Comparison of ENCODE assay signal across 8 cellular contexts in genomic region chr14:38989917-38990546, GRCh38.
DNase-seq lines count a peak whose midpoint lies in the region; ATAC-seq, FAIRE-seq and TF ChIP-seq lines count a peak whose summit lies in the region.

No MANE protein-coding gene starts in this region.

- no peak overlapping the region for H3K4me3 ChIP-seq in K562

- H3K27me3 ChIP-seq in K562 (ENCODE audit: control insufficient read depth in 2 of 2, insufficient read depth in 2 of 2, low read length in 2 of 2) = no peaks in the 10 kb centered on the region

- ATAC-seq in GM18499 (IDR thresholded peaks at IDR 0.05; ENCODE audit: insufficient read depth, unreplicated experiment) = peak; percentile 92
- peak; percentile 93 for ATAC-seq in GM21360 (IDR thresholded peaks at IDR 0.05; ENCODE audit: unreplicated experiment)
- peak; percentile 90 for ATAC-seq in HG03342 (IDR thresholded peaks at IDR 0.05; ENCODE audit: unreplicated experiment)
- 0 out of 3 replicates have a peak, but pooled peaks have one; percentile 32 for ATAC-seq in K562

- no peak overlapping the region for H3K9ac ChIP-seq in K562 (ENCODE audit: insufficient read depth in 1 of 2, low read depth in 2 of 2, low read length in 2 of 2)

- H3K9me3 ChIP-seq in K562 (replicated peaks; ENCODE audit: control insufficient read depth, insufficient read depth, low read depth, low read length) = no peaks in the 10 kb centered on the region

- H4K20me1 ChIP-seq in K562 (replicated peaks; ENCODE audit: control insufficient read depth, insufficient read depth, low read length) = no peaks in the 10 kb centered on the region

- intact Hi-C loops in K562 (cut with micrococcal nuclease) = no loop called here

- BruUV-seq in K562 (replicated peaks; lab: Mats Ljungman, UMichigan) = no TSS peak

- in situ Hi-C loops in K562 (cut with MboI) = no loop called here

- no peak for TF ChIP-seq CTCF in K562 (IDR thresholded peaks at IDR 0.05 in 2 of 3, conservative IDR thresholded peaks at IDR 0.05 in 1 of 3; ENCODE audit: insufficient read depth in 2 of 3, low read depth in 1 of 3, low read length in 3 of 3)

- H2AFZ ChIP-seq in K562 (ENCODE audit: low read depth, low read length) = no peak overlapping the region

- no peaks in the 10 kb centered on the region for H3K4me1 ChIP-seq in K562 (replicated peaks in 1 of 2; ENCODE audit: control insufficient read depth in 2 of 2, insufficient read depth in 2 of 2, low read length in 2 of 2)

- TF ChIP-seq RAD21 in K562 (CRISPR knock-in tag; conservative IDR thresholded peaks at IDR 0.05 in 1 of 2, IDR thresholded peaks at IDR 0.05 in 1 of 2) = no peak

- TF ChIP-seq POLR2A in K562 (conservative IDR thresholded peaks at IDR 0.05) = no peak

- no peak for FAIRE-seq in K562 (lab: Jason Lieb, UNC)

- H3K36me3 ChIP-seq in K562 (ENCODE audit: control insufficient read depth, insufficient read depth, low read length) = no peaks in the 10 kb centered on the region

- H3K79me2 ChIP-seq in K562 (ENCODE audit: control insufficient read depth, insufficient read depth, low read length) = no peaks in the 10 kb centered on the region

- 0% methylated on average over 2 of the region's 2 CpGs for WGBS in K562 (ENCODE audit: insufficient coverage, low coverage, missing lambda C conversion rate)

- CTCF ChIA-PET in K562 (lab: Yijun Ruan, JAX; ENCODE audit: low intra/inter-chr PET ratio) = no interaction called here

- POLR2A ChIA-PET in K562 (lab: Yijun Ruan, JAX) = no interaction called here

- TF ChIP-seq EP300 in K562 (IDR thresholded peaks at IDR 0.05; ENCODE audit: low read length) = no peak

- no peak overlapping the region for H3K27ac ChIP-seq in K562 (ENCODE audit: extremely low read depth, low read depth, low read length)

- H3K4me2 ChIP-seq in K562 (ENCODE audit: insufficient read depth, low read length) = no peak overlapping the region

- H3K9me1 ChIP-seq in K562 (ENCODE audit: control insufficient read depth, insufficient read depth, low read length) = no peaks in the 10 kb centered on the region

- DNase-seq in K562 (ENCODE audit: extremely low read depth in 1 of 4, low spot score in 3 of 4) (no peak), A172 (ENCODE audit: low spot score) (no peak), COR-L47 (lab: John Stamatoyannopoulos, UW) (no peak), amniotic stem cell (lab: John Stamatoyannopoulos, UW) (no peak), activated T-cell treated with anti-CD3 and anti-CD28 coated beads for 4 hours (no peak)

TF ChIP-seq in K562, 482 proteins besides CTCF, POLR2A, EP300 and RAD21:
- TF ChIP-seq CCNT2 (IDR thresholded peaks at IDR 0.05; ENCODE audit: borderline replicate concordance, extremely low read depth, insufficient read length, low read depth, low read length) = no peak
- TF ChIP-seq ZNF232 (CRISPR knock-in tag; IDR thresholded peaks at IDR 0.05) = no peak
- no peak for TF ChIP-seq JUND (IDR thresholded peaks at IDR 0.05; ENCODE audit: borderline replicate concordance, low read depth, low read length)
- 0 out of 3 replicates have a peak, but pooled peaks have one; percentile 36 for TF ChIP-seq JUND (tag; IDR thresholded peaks at IDR 0.05; ENCODE audit: borderline replicate concordance, low read depth, low read length)
- TF ChIP-seq SMARCE1 (IDR thresholded peaks at IDR 0.05) = no peak
- no peak for TF ChIP-seq ZNF592 (IDR thresholded peaks at IDR 0.05)
- no peak for TF ChIP-seq E4F1 (CRISPR knock-in tag; IDR thresholded peaks at IDR 0.05; ENCODE audit: borderline replicate concordance)

Comparison
In these comparisons a context has a peak if more than half of its experiments do, and no peak if none do; other contexts are left out.
1. ATAC-seq: peak in every context shown above with its lines; median percentile 93 in GM21360; 92 in GM18499; 90 in HG03342; 32 in K562.